8 cellular contexts compared by ENCODE assay signal in the genomic region with DNA sequence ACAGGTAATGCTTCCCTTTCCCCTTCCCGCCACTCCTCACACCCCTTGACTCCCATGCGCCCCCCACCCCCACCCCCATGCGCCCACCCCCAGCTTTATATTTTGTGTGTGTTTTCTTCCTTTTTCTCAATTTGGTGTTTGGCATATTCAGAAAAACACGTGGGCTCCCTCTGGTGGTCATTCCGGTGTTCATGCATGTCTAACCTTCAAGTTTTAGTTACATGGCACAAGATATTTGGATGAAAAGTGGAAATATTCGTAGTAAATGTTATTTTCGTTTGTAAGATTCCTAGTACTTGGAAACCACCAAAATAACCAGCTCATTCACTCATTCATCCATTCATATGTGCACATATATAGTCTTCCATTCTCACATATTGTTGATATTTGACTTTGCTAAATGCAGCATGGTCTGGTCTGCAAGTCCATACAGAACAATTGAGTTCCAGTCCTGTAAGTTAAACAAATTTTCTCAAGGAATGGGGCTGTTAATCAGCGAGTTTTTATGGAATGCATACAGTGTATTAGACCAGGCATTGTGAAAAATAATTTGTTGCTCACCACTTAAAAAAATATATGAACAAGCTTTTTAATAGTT.
DNase-seq lines count a peak whose midpoint lies in the region; ATAC-seq and TF ChIP-seq lines count a peak whose summit lies in the region.

No MANE protein-coding gene starts in this region.

- TF ChIP-seq CTCF in esophagus squamous epithelium (IDR thresholded peaks at IDR 0.05), result peak; percentile 55 to 83 (median 66)

- H3K4me3 ChIP-seq in esophagus squamous epithelium (peak overlapping the region in 3 of 4 donors; percentile 4 to 49 (median 9)), thymus (ENCODE audit: low read length) (peak overlapping the region; percentile 12)

- DNase-seq in AG20443 (ENCODE audit: low spot score) (peak; percentile 30), GOT3 (lab: John Stamatoyannopoulos, UW) (peak; percentile 4), NCI-H82 treated with DMSO at 0.1 percent for 48 hours (lab: John Stamatoyannopoulos, UW; ENCODE audit: unreplicated experiment) (peak; percentile 47), esophagus squamous epithelium (lab: John Stamatoyannopoulos, UW) (no peak), nucleus accumbens (lab: John Stamatoyannopoulos, UW) (peak in 46 of 56 donors; percentile 1 to 87 (median 44))
- DNase-seq in activated CD8-positive, alpha-beta memory T cell treated with anti-CD3 and anti-CD28 coated beads, Interleukin-2, amount 50 U/mL, for 1 hour (ENCODE audit: extremely low read depth), result peak; percentile 19

- H3K36me3 ChIP-seq in esophagus squamous epithelium, result no peaks in the 10 kb centered on the region
- H3K36me3 ChIP-seq in thymus (ENCODE audit: control insufficient read depth, insufficient read depth), result no peaks in the 10 kb centered on the region

- H3K27ac ChIP-seq in esophagus squamous epithelium, result peak overlapping the region in 3 of 4 donors; percentile 57 to 81 (median 66)
- H3K27ac ChIP-seq in thymus (ENCODE audit: low read depth), result no peak overlapping the region

- 2 to 3% methylated on average over 8 of the region's 8 CpGs for WGBS in esophagus squamous epithelium, 2 donors
- 8% methylated on average over 8 of the region's 8 CpGs for WGBS in thymus

- no peaks in the 10 kb centered on the region for H3K27me3 ChIP-seq in esophagus squamous epithelium
- H3K27me3 ChIP-seq in thymus (ENCODE audit: control insufficient read depth, insufficient read depth), result no peaks in the 10 kb centered on the region

- H3K9me3 ChIP-seq in esophagus squamous epithelium (no peaks in the 10 kb centered on the region), thymus (ENCODE audit: control insufficient read depth) (no peaks in the 10 kb centered on the region)

- intact Hi-C loops in esophagus squamous epithelium (cut with DNase I), result loop anchor here (5.0 to 10.0 kb wide), 2 partner anchors 67 to 125 kb away; no protein-coding TSS in a partner anchor

- H3K4me1 ChIP-seq in esophagus squamous epithelium (peaks cover 0 to 52% (median 24%) of the 10 kb centered on the region in 3 donors), thymus (ENCODE audit: control insufficient read depth, insufficient read depth, low read length) (peaks cover 6% of the 10 kb centered on the region)

- TF ChIP-seq POLR2A in esophagus squamous epithelium (IDR thresholded peaks at IDR 0.05), result no peak

- ATAC-seq in HG03442 (IDR thresholded peaks at IDR 0.05; ENCODE audit: unreplicated experiment), result no peak
